Comparison of ENCODE assay signal across 20 cellular contexts in genomic region chr11:3186166-3186953, GRCh38. TPM values are rescaled to one million over a fixed set of nuclear protein-coding genes. Genes with fewer than 3 reads are reported as not detected.
A peak's percentile ranks its signal among the peaks of the same experiment; 100 is the strongest.
DNase-seq lines count a peak whose midpoint lies in the region; ATAC-seq, FAIRE-seq and TF ChIP-seq lines count a peak whose summit lies in the region.
"Had no signal": no experiment of that assay in that cellular context is flagged by ENCODE, and none has a peak within 500 bp of the region (broad histone marks: within the 10 kb centered on the region; RNA-seq: fewer than 3 reads in every experiment).

No MANE protein-coding gene starts in this region.

- H3K9me3 Mint-ChIP-seq in natural killer cell treated with Interleukin-12 subunit alpha and Interleukin-12 subunit beta and Interleukin-15 and Interleukin-18, amount 100 ng/mL, for 72 hours: no peaks in the 10 kb centered on the region
- H3K9me3 Mint-ChIP-seq in natural killer cell: no peaks in the 10 kb centered on the region
- H3K9me3 Mint-ChIP-seq: CD8-positive, alpha-beta T cell had no signal

- WGBS in K562 (ENCODE audit: insufficient coverage, low coverage, missing lambda C conversion rate): 35% methylated on average over 11 of the region's 11 CpGs
- whole genome bisulfite sequencing in smooth muscle cell (ENCODE audit: low lambda C conversion rate): 85% methylated on average over 11 of the region's 11 CpGs

- H3K36me3 ChIP-seq in K562 (ENCODE audit: control insufficient read depth, insufficient read depth, low read length) (no peaks in the 10 kb centered on the region), osteoblast (ENCODE audit: insufficient read depth, low read length) (no peaks in the 10 kb centered on the region), smooth muscle cell (ENCODE audit: low read depth) (no peaks in the 10 kb centered on the region)

- H4K20me1 ChIP-seq in K562 (replicated peaks; ENCODE audit: control insufficient read depth, insufficient read depth, low read length) (no peaks in the 10 kb centered on the region), osteoblast (ENCODE audit: insufficient read depth, low read length) (no peaks in the 10 kb centered on the region), smooth muscle cell (ENCODE audit: low read depth) (no peaks in the 10 kb centered on the region)

- H3K27ac ChIP-seq in K562 (ENCODE audit: extremely low read depth, low read depth, low read length) (no peak overlapping the region), osteoblast (ENCODE audit: low read depth, low read length) (no peak overlapping the region), smooth muscle cell (ENCODE audit: low read depth) (no peak overlapping the region)

- H3K27me3 ChIP-seq in K562 (ENCODE audit: control insufficient read depth in 2 of 2, insufficient read depth in 2 of 2, low read length in 2 of 2): no peaks in the 10 kb centered on the region
- H3K27me3 ChIP-seq in osteoblast (ENCODE audit: insufficient read depth, low read length): peaks cover 3% of the 10 kb centered on the region
- no peaks in the 10 kb centered on the region for H3K27me3 ChIP-seq in smooth muscle cell (ENCODE audit: low read depth)

- no peak for TF ChIP-seq CTCF in natural killer cell (IDR thresholded peaks at IDR 0.05)
- TF ChIP-seq CTCF in K562 (IDR thresholded peaks at IDR 0.05 in 2 of 3, conservative IDR thresholded peaks at IDR 0.05 in 1 of 3; ENCODE audit: insufficient read depth in 2 of 3, low read depth in 1 of 3, low read length in 3 of 3): no peak
- TF ChIP-seq CTCF in osteoblast (IDR thresholded peaks at IDR 0.05; ENCODE audit: extremely low read depth, low read depth, low read length): no peak
- TF ChIP-seq CTCF in smooth muscle cell (IDR thresholded peaks at IDR 0.05; ENCODE audit: borderline replicate concordance, insufficient read depth, poor library complexity, severe bottlenecking): no peak
- TF ChIP-seq CTCF in GM13976 (IDR thresholded peaks at IDR 0.05; ENCODE audit: borderline replicate concordance, control extremely low read depth, extremely low read depth, insufficient read depth, missing control alignments): no peak

- no peaks in the 10 kb centered on the region for H3K9me1 ChIP-seq in K562 (ENCODE audit: control insufficient read depth, insufficient read depth, low read length)

- H3K27me3 Mint-ChIP-seq in natural killer cell treated with Interleukin-12 subunit alpha and Interleukin-12 subunit beta and Interleukin-15 and Interleukin-18, amount 100 ng/mL, for 72 hours: peaks cover 0 to 3% of the 10 kb centered on the region in 2 donors
- no peaks in the 10 kb centered on the region for H3K27me3 Mint-ChIP-seq in natural killer cell (ENCODE audit: low read depth in 2 of 2)

- intact Hi-C loops in natural killer cell (cut with micrococcal nuclease) (no loop called here), K562 (cut with micrococcal nuclease) (no loop called here)

- H3K9me3 ChIP-seq in K562 (replicated peaks; ENCODE audit: control insufficient read depth, insufficient read depth, low read depth, low read length): peaks cover 2% of the 10 kb centered on the region; the same call in 1 of the 2 replicates
- no peaks in the 10 kb centered on the region for H3K9me3 ChIP-seq in osteoblast (ENCODE audit: low read depth, low read length)
- H3K9me3 ChIP-seq in smooth muscle cell (replicated peaks; ENCODE audit: low read depth): no peaks in the 10 kb centered on the region

- FAIRE-seq in K562 (lab: Jason Lieb, UNC): no peak
- FAIRE-seq: D721Med, G401.6, GM12891, GM19239 had no signal

- POLR2A ChIA-PET in K562 (lab: Yijun Ruan, JAX): no interaction called here

- no peak overlapping the region for H3K27ac Mint-ChIP-seq in natural killer cell treated with Interleukin-12 subunit alpha and Interleukin-12 subunit beta and Interleukin-15 and Interleukin-18, amount 100 ng/mL, for 72 hours
- H3K27ac Mint-ChIP-seq in natural killer cell: no peak overlapping the region
- H3K27ac Mint-ChIP-seq: CD14-positive monocyte; CD8-positive, alpha-beta T cell had no signal

- CTCF ChIA-PET in K562 (lab: Yijun Ruan, JAX; ENCODE audit: low intra/inter-chr PET ratio): no interaction called here

- no peak for ATAC-seq in natural killer cell treated with Interleukin-12 subunit alpha and Interleukin-12 subunit beta and Interleukin-15 and Interleukin-18, amount 100 ng/mL, for 72 hours
- no peak for ATAC-seq in natural killer cell
- no peak for ATAC-seq in K562
- ATAC-seq: CD8-positive, alpha-beta T cell; HCT116 had no signal

- no TSS peak for BruUV-seq in K562 (replicated peaks; lab: Mats Ljungman, UMichigan)

- H3K9ac ChIP-seq in K562 (ENCODE audit: insufficient read depth in 1 of 2, low read depth in 2 of 2, low read length in 2 of 2) (no peak overlapping the region), smooth muscle cell (ENCODE audit: low read depth) (no peak overlapping the region)

- no peak for TF ChIP-seq POLR2A in K562 (conservative IDR thresholded peaks at IDR 0.05)

- H3K79me2 ChIP-seq in K562 (ENCODE audit: control insufficient read depth, insufficient read depth, low read length) (no peaks in the 10 kb centered on the region), osteoblast (ENCODE audit: insufficient read depth, low read length) (no peaks in the 10 kb centered on the region), smooth muscle cell (ENCODE audit: low read depth) (no peaks in the 10 kb centered on the region)

- DNase-seq in natural killer cell treated with Interleukin-12 subunit alpha and Interleukin-12 subunit beta and Interleukin-15 and Interleukin-18, amount 100 ng/mL, for 72 hours (ENCODE audit: low spot score): peak; percentile 26
- DNase-seq in natural killer cell: no peak
- DNase-seq in K562 (ENCODE audit: extremely low read depth in 1 of 4, low spot score in 3 of 4): no peak
- peak; percentile 4 for DNase-seq in osteoblast (ENCODE audit: insufficient read length, low spot score, missing footprints)
- no peak for DNase-seq in smooth muscle cell (lab: John Stamatoyannopoulos, UW; ENCODE audit: unreplicated experiment)
- no peak for DNase-seq in GM13976 (ENCODE audit: low spot score)
- DNase-seq: CD8-positive, alpha-beta T cell; COR-L47; DMS153; DMS79 treated with DMSO at 0.1 percent for 48 hours; EL had no signal

- no peak for TF ChIP-seq EP300 in K562 (IDR thresholded peaks at IDR 0.05; ENCODE audit: low read length)

- H3K4me1 ChIP-seq in K562 (replicated peaks in 1 of 2; ENCODE audit: control insufficient read depth in 2 of 2, insufficient read depth in 2 of 2, low read length in 2 of 2) (peaks cover 0 to 22% of the 10 kb centered on the region in 2 experiments; a peak in 3 of 5 replicates), osteoblast (ENCODE audit: insufficient read depth, low read length) (no peaks in the 10 kb centered on the region), smooth muscle cell (ENCODE audit: low read depth) (peaks cover 11% of the 10 kb centered on the region)

- no peaks in the 10 kb centered on the region for H3F3A ChIP-seq in smooth muscle cell (ENCODE audit: low read depth)

- no peak overlapping the region for H3K4me3 ChIP-seq in K562
- no peak overlapping the region for H3K4me3 ChIP-seq in osteoblast (ENCODE audit: insufficient read depth, low read length)
- H3K4me3 ChIP-seq in smooth muscle cell: no peak overlapping the region

- H3K4me2 ChIP-seq in K562 (ENCODE audit: insufficient read depth, low read length) (no peak overlapping the region), osteoblast (ENCODE audit: insufficient read depth, low read length) (no peak overlapping the region), smooth muscle cell (no peak overlapping the region)

- H3K36me3 Mint-ChIP-seq in natural killer cell treated with Interleukin-12 subunit alpha and Interleukin-12 subunit beta and Interleukin-15 and Interleukin-18, amount 100 ng/mL, for 72 hours: no peaks in the 10 kb centered on the region
- no peaks in the 10 kb centered on the region for H3K36me3 Mint-ChIP-seq in natural killer cell
- H3K36me3 Mint-ChIP-seq: CD14-positive monocyte; CD8-positive, alpha-beta T cell had no signal

- H2AFZ ChIP-seq in K562 (ENCODE audit: low read depth, low read length) (no peak overlapping the region), osteoblast (ENCODE audit: low read length) (no peak overlapping the region), smooth muscle cell (ENCODE audit: low read depth) (no peak overlapping the region)

- H3K4me1 Mint-ChIP-seq in natural killer cell treated with Interleukin-12 subunit alpha and Interleukin-12 subunit beta and Interleukin-15 and Interleukin-18, amount 100 ng/mL, for 72 hours (ENCODE audit: low read depth in 2 of 2): no peaks in the 10 kb centered on the region
- no peaks in the 10 kb centered on the region for H3K4me1 Mint-ChIP-seq in natural killer cell
- H3K4me1 Mint-ChIP-seq: CD14-positive monocyte had no signal

- no peak for TF ChIP-seq RAD21 in K562 (CRISPR knock-in tag; conservative IDR thresholded peaks at IDR 0.05 in 1 of 2, IDR thresholded peaks at IDR 0.05 in 1 of 2)

- in situ Hi-C loops in K562 (cut with MboI): no loop called here
- in situ Hi-C loops in GM13976 (cut with MboI; ENCODE audit: low sequenced_read_pairs, unreplicated experiment): no loop called here

- H3K4me3 Mint-ChIP-seq in natural killer cell treated with Interleukin-12 subunit alpha and Interleukin-12 subunit beta and Interleukin-15 and Interleukin-18, amount 100 ng/mL, for 72 hours: no peak overlapping the region
- H3K4me3 Mint-ChIP-seq in natural killer cell: no peak overlapping the region
- H3K4me3 Mint-ChIP-seq: CD14-positive monocyte; CD8-positive, alpha-beta T cell had no signal

RNA-seq across cellular contexts. Expression of gene OSBPL5, which starts 21.2 kb away (rescaled TPM):
- 10 to 100 TPM; 58.3 to 74.6 TPM for total RNA-seq in natural killer cell treated with Interleukin-12 subunit alpha and Interleukin-12 subunit beta and Interleukin-15 and Interleukin-18, amount 100 ng/mL, for 72 hours
- total RNA-seq in natural killer cell (100 to 1,000 TPM; 375 to 522 (median 377) TPM), K562 (2014; rRNA removed) (6.6 and 8.0 TPM in 2 replicates), K562 (2014; rRNA removed; fragmentation: Illumina TruSeq; extraction: Trizol) (1.4 and 2.4 TPM in 2 replicates), K562 (2015; rRNA removed; fragmentation: Illumina TruSeq; extraction: Trizol) (6.4 and 6.5 TPM in 2 replicates), K562 (2021) (14.3 and 14.8 TPM in 2 replicates), osteoblast (46.0 and 49.9 TPM in 2 replicates), smooth muscle cell (24.2 and 27.3 TPM in 2 replicates)
- total RNA-seq in K562 (2011; cell fraction: chromatin; rRNA removed; ENCODE audit: low replicate concordance): 40.9 and 87.7 TPM in 2 replicates
- 31.7 and 40.8 TPM in 2 replicates for total RNA-seq in K562 (2011; cell fraction: nucleolus; rRNA removed)
- total RNA-seq in K562 (2011; cell fraction: nucleoplasm; rRNA removed): 28.2 and 35.2 TPM in 2 replicates
- polyA plus RNA-seq in K562 (2011; rRNA removed) (3.2 and 7.5 TPM in 2 replicates), K562 (2014; fragmentation: Illumina TruSeq; extraction: Trizol) (3.1 and 4.6 TPM in 2 replicates), K562 (2014; fragmentation: Nextera tagmentation; extraction: Ambion mirVana) (under 1 TPM; 0.06 to 0.10 TPM), K562 (2014; rRNA removed) (6.6 and 11.9 TPM in 2 replicates), smooth muscle cell (43.4 and 46.0 TPM in 2 replicates)
- polyA plus RNA-seq in K562 (2011; cell fraction: cytosol; rRNA removed): 3.8 and 6.2 TPM in 2 replicates
- 22.7 and 40.1 TPM in 2 replicates for polyA plus RNA-seq in K562 (2011; cell fraction: nucleus; rRNA removed)
- polyA plus RNA-seq in K562 (2012): 7.8 and 10.2 TPM in 2 replicates
- 1.6 and 1.9 TPM in 2 replicates for polyA minus RNA-seq in K562 (2011; rRNA and poly(A)+ RNA removed)
- 5.9 and 6.9 TPM in 2 replicates for polyA minus RNA-seq in K562 (2011; cell fraction: cytosol; rRNA and poly(A)+ RNA removed)
- polyA minus RNA-seq in K562 (2011; cell fraction: nucleus; rRNA and poly(A)+ RNA removed): 13.1 and 15.5 TPM in 2 replicates

RNA-seq across cellular contexts. Expression of gene MRGPRG, which starts 32.3 kb away (rescaled TPM):
- not detected for total RNA-seq in natural killer cell treated with Interleukin-12 subunit alpha and Interleukin-12 subunit beta and Interleukin-15 and Interleukin-18, amount 100 ng/mL, for 72 hours
- total RNA-seq in natural killer cell: not detected
- not detected in 2 replicates for total RNA-seq in K562 (2011; cell fraction: chromatin; rRNA removed; ENCODE audit: low replicate concordance)
- not detected in 2 replicates for total RNA-seq in K562 (2011; cell fraction: nucleolus; rRNA removed)
- total RNA-seq in K562 (2011; cell fraction: nucleoplasm; rRNA removed): not detected in 2 replicates
- not detected in 2 replicates for total RNA-seq in K562 (2014; rRNA removed)
- total RNA-seq in K562 (2014; rRNA removed; fragmentation: Illumina TruSeq; extraction: Trizol): not detected in 2 replicates
- not detected in 2 replicates for total RNA-seq in K562 (2015; rRNA removed; fragmentation: Illumina TruSeq; extraction: Trizol)
- not detected in 2 replicates for total RNA-seq in K562 (2021)
- polyA plus RNA-seq in K562 (2011; rRNA removed): not detected in 2 replicates
- polyA plus RNA-seq in K562 (2011; cell fraction: cytosol; rRNA removed): not detected in 2 replicates
- polyA plus RNA-seq in K562 (2011; cell fraction: nucleus; rRNA removed): not detected in 2 replicates
- not detected in 2 replicates for polyA plus RNA-seq in K562 (2012)
- not detected in 2 replicates for polyA plus RNA-seq in K562 (2014; fragmentation: Illumina TruSeq; extraction: Trizol)
- not detected for polyA plus RNA-seq in K562 (2014; fragmentation: Nextera tagmentation; extraction: Ambion mirVana)
- not detected in 2 replicates for polyA plus RNA-seq in K562 (2014; rRNA removed)
- not detected in 2 replicates for polyA minus RNA-seq in K562 (2011; rRNA and poly(A)+ RNA removed)
- polyA minus RNA-seq in K562 (2011; cell fraction: cytosol; rRNA and poly(A)+ RNA removed): not detected in 2 replicates
- not detected in 2 replicates for polyA minus RNA-seq in K562 (2011; cell fraction: nucleus; rRNA and poly(A)+ RNA removed)
- not detected in 2 replicates for total RNA-seq in osteoblast
- total RNA-seq in smooth muscle cell: not detected in 2 replicates
- not detected in 2 replicates for polyA plus RNA-seq in smooth muscle cell
- total RNA-seq: A673; CD8-positive, alpha-beta T cell; H4 had no signal
- polyA plus RNA-seq: BJ, CD14-positive monocyte had no signal

RNA-seq across cellular contexts. Expression of gene MRGPRE, which starts 45.9 kb away (rescaled TPM):
- not detected for total RNA-seq in natural killer cell treated with Interleukin-12 subunit alpha and Interleukin-12 subunit beta and Interleukin-15 and Interleukin-18, amount 100 ng/mL, for 72 hours
- total RNA-seq in natural killer cell (not detected), K562 (2014; rRNA removed) (not detected in 2 replicates), K562 (2014; rRNA removed; fragmentation: Illumina TruSeq; extraction: Trizol) (not detected in 2 replicates), K562 (2015; rRNA removed; fragmentation: Illumina TruSeq; extraction: Trizol) (not detected in 2 replicates), K562 (2021) (not detected in 2 replicates), osteoblast (under 0.01 TPM in 1 of 2 replicates, not detected in the other), smooth muscle cell (not detected in 2 replicates)
- not detected in 2 replicates for total RNA-seq in K562 (2011; cell fraction: chromatin; rRNA removed; ENCODE audit: low replicate concordance)
- not detected in 2 replicates for total RNA-seq in K562 (2011; cell fraction: nucleolus; rRNA removed)
- total RNA-seq in K562 (2011; cell fraction: nucleoplasm; rRNA removed): not detected in 2 replicates
- polyA plus RNA-seq in K562 (2011; rRNA removed) (not detected in 2 replicates), K562 (2014; fragmentation: Illumina TruSeq; extraction: Trizol) (not detected in 2 replicates), K562 (2014; fragmentation: Nextera tagmentation; extraction: Ambion mirVana) (not detected), K562 (2014; rRNA removed) (not detected in 2 replicates), smooth muscle cell (not detected in 2 replicates)
- polyA plus RNA-seq in K562 (2011; cell fraction: cytosol; rRNA removed): 0.09 TPM in 1 of 2 replicates, not detected in the other
- polyA plus RNA-seq in K562 (2011; cell fraction: nucleus; rRNA removed): not detected in 2 replicates
- not detected in 2 replicates for polyA plus RNA-seq in K562 (2012)
- not detected in 2 replicates for polyA minus RNA-seq in K562 (2011; rRNA and poly(A)+ RNA removed)
- polyA minus RNA-seq in K562 (2011; cell fraction: cytosol; rRNA and poly(A)+ RNA removed): not detected in 2 replicates
- polyA minus RNA-seq in K562 (2011; cell fraction: nucleus; rRNA and poly(A)+ RNA removed): not detected in 2 replicates
- total RNA-seq: A673; CD8-positive, alpha-beta T cell; H4 had no signal
- polyA plus RNA-seq: BJ, CD14-positive monocyte had no signal

Comparison
In these comparisons a context has a peak if more than half of its experiments do, and no peak if none do; other contexts are left out.
1. DNase-seq: peak in natural killer cell treated with Interleukin-12 subunit alpha and Interleukin-12 subunit beta and Interleukin-15 and Interleukin-18, amount 100 ng/mL, for 72 hours (single experiment) and osteoblast (single experiment); none in natural killer cell (single experiment), K562 (0 of 4), smooth muscle cell (single experiment) and GM13976 (single experiment).